Comparison of ENCODE assay signal across 11 cellular contexts in genomic region chr19:868458-869244, GRCh38. TPM values are rescaled to one million over a fixed set of nuclear protein-coding genes. Genes with fewer than 3 reads are reported as not detected.
A peak's percentile ranks its signal among the peaks of the same experiment; 100 is the strongest.
DNase-seq lines count a peak whose midpoint lies in the region; ATAC-seq and TF ChIP-seq lines count a peak whose summit lies in the region.
"Had no signal": no experiment of that assay in that cellular context is flagged by ENCODE, and none has a peak within 500 bp of the region (broad histone marks: within the 10 kb centered on the region; RNA-seq: fewer than 3 reads in every experiment).

No MANE protein-coding gene starts in this region.

- no peaks in the 10 kb centered on the region for H3K9me3 ChIP-seq in testis

- H3K27ac ChIP-seq in RWPE1 (peak overlapping the region; percentile 92), testis (peak overlapping the region; percentile 68 to 86)
- H3K27ac ChIP-seq: KMS-11 had no signal

- TF ChIP-seq POLR2A in testis (IDR thresholded peaks at IDR 0.05): no peak

- peaks cover 17% of the 10 kb centered on the region for H3K4me1 ChIP-seq in testis

- no peaks in the 10 kb centered on the region for H3K27me3 ChIP-seq in testis

- DNase-seq in RWPE1 (ENCODE audit: low spot score) (no peak), left ventricle myocardium superior (peak; percentile 48), testis (no peak), A172 (ENCODE audit: low spot score) (no peak), head of caudate nucleus (no peak)
- DNase-seq: activated CD8-positive, alpha-beta memory T cell treated with anti-CD3 and anti-CD28 coated beads, Interleukin-2, amount 10 ng/mL, durations not matched to agents 7 days and 5 days; NCI-H2081 treated with DMSO at 0.1 percent for 48 hours; stimulated activated naive B cell treated with anti-CD40 and anti-IgM and Interleukin-4, amounts not matched to agents 10 μg/mL and 1 μg/mL and 100 μg/mL, for 72 hours had no signal

- H3K4me3 ChIP-seq in testis: no peak overlapping the region

- CTCF ChIA-PET in RWPE1 (lab: Yijun Ruan, JAX): no interaction called here

- intact Hi-C loops in left ventricle myocardium superior (cut with micrococcal nuclease): no loop called here
- intact Hi-C loops in testis (cut with DNase I; ENCODE audit: low total_unique reads): no loop called here
- intact Hi-C loops in head of caudate nucleus (cut with DNase I): no loop called here

- 89 to 95% methylated on average over 30 to 34 of the region's 34 CpGs for WGBS in testis, 2 donors

- POLR2A ChIA-PET in RWPE1 (lab: Yijun Ruan, JAX; ENCODE audit: low non-redundant PET): no interaction called here

- ATAC-seq in left ventricle myocardium superior (no peak), HG03095 (IDR thresholded peaks at IDR 0.05; ENCODE audit: unreplicated experiment) (no peak)
- ATAC-seq: activated CD8-positive, alpha-beta memory T cell treated with anti-CD3 and anti-CD28 coated beads, Interleukin-2, amount 10 ng/mL, durations not matched to agents 7 days and 5 days; stimulated activated naive B cell treated with anti-CD40 and anti-IgM and Interleukin-4, amounts not matched to agents 10 μg/mL and 1 μg/mL and 100 μg/mL, for 72 hours had no signal

- no peaks in the 10 kb centered on the region for H3K36me3 ChIP-seq in testis (ENCODE audit: low read depth, missing control alignments)

- TF ChIP-seq CTCF in RWPE1 (conservative IDR thresholded peaks at IDR 0.05; ENCODE audit: low read depth) (no peak), testis (IDR thresholded peaks at IDR 0.05) (no peak)

RNA-seq across cellular contexts. Expression of gene CFD, which starts 9.2 kb away (rescaled TPM):
- total RNA-seq in left ventricle myocardium superior (252 TPM), testis (100 to 1,000 TPM in 1 of 2 donors, 10 to 100 TPM in 1; 83.1 to 185 TPM)
- polyA plus RNA-seq in testis (ENCODE audit: insufficient read depth, low read depth, low replicate concordance): 84.3 TPM
- 14.4 and 16.2 TPM in 2 replicates for total RNA-seq in A172 (2014; rRNA removed; shearing (Covaris generic))

RNA-seq across cellular contexts. Expression of gene ELANE, which starts 16.5 kb away (rescaled TPM):
- total RNA-seq in left ventricle myocardium superior: 1.5 TPM
- total RNA-seq in testis: under 1 TPM in 1 of 2 donors, not detected in 1; 0.74 TPM
- 0.50 TPM for polyA plus RNA-seq in testis (ENCODE audit: insufficient read depth, low read depth, low replicate concordance)
- total RNA-seq in A172 (2014; rRNA removed; shearing (Covaris generic)): not detected in 2 replicates
- total RNA-seq: activated CD8-positive, alpha-beta memory T cell treated with anti-CD3 and anti-CD28 coated beads, Interleukin-2, amount 10 ng/mL, durations not matched to agents 7 days and 5 days; H4 had no signal

RNA-seq across cellular contexts. Expression of gene MED16, which starts 24.3 kb away (rescaled TPM):
- 23.7 TPM for total RNA-seq in left ventricle myocardium superior
- 100 to 1,000 TPM in 1 of 2 donors, 10 to 100 TPM in 1; 94.7 to 124 TPM for total RNA-seq in testis
- 50.7 TPM for polyA plus RNA-seq in testis (ENCODE audit: insufficient read depth, low read depth, low replicate concordance)
- total RNA-seq in A172 (2014; rRNA removed; shearing (Covaris generic)): 15.2 and 17.2 TPM in 2 replicates

RNA-seq across cellular contexts. Expression of gene RNU6-9, which starts 24.6 kb away (rescaled TPM):
- not detected for total RNA-seq in left ventricle myocardium superior
- total RNA-seq in testis: not detected
- polyA plus RNA-seq in testis (ENCODE audit: insufficient read depth, low read depth, low replicate concordance): not detected
- total RNA-seq in A172 (2014; rRNA removed; shearing (Covaris generic)): not detected in 2 replicates
- total RNA-seq: activated CD8-positive, alpha-beta memory T cell treated with anti-CD3 and anti-CD28 coated beads, Interleukin-2, amount 10 ng/mL, durations not matched to agents 7 days and 5 days; H4 had no signal

RNA-seq across cellular contexts. Expression of gene PRTN3, which starts 27.9 kb away (rescaled TPM):
- total RNA-seq in left ventricle myocardium superior (not detected), testis (1 to 10 TPM; 1.0 to 1.8 TPM)
- not detected for polyA plus RNA-seq in testis (ENCODE audit: insufficient read depth, low read depth, low replicate concordance)
- total RNA-seq in A172 (2014; rRNA removed; shearing (Covaris generic)): 0.14 and 0.16 TPM in 2 replicates
- total RNA-seq: activated CD8-positive, alpha-beta memory T cell treated with anti-CD3 and anti-CD28 coated beads, Interleukin-2, amount 10 ng/mL, durations not matched to agents 7 days and 5 days had no signal
